3 cellular contexts compared by ENCODE assay signal in genomic region chr6:146793218-146793617, GRCh38.
DNase-seq lines count a peak whose midpoint lies in the region; ATAC-seq, FAIRE-seq and TF ChIP-seq lines count a peak whose summit lies in the region.
"Not testable (repeated sequence)": the region's sequence is repeated elsewhere in the genome, so short reads cannot be mapped to it uniquely, and the experiment has no call there.

No MANE protein-coding gene starts in this region.

- in situ Hi-C loops in K562 (cut with MboI): not testable (repeated sequence)

- H3K79me1 ChIP-seq in trophoblast cell (ENCODE audit: low read length): not testable (repeated sequence)

- H3K4me1 Mint-ChIP-seq in Calu3 (ENCODE audit: low read depth, unreplicated experiment): peaks cover 10% of the 10 kb centered on the region

- not testable (repeated sequence) for H3K36me3 ChIP-seq in K562 (ENCODE audit: control insufficient read depth, insufficient read depth, low read length); trophoblast cell (ENCODE audit: control insufficient read depth in 1 of 2, insufficient read depth in 2 of 2, low read length in 2 of 2)

- H3K9ac ChIP-seq in K562 (ENCODE audit: insufficient read depth in 1 of 2, low read depth in 2 of 2, low read length in 2 of 2); trophoblast cell (ENCODE audit: low read length): not testable (repeated sequence)

- not testable (repeated sequence) for H3K4me2 ChIP-seq in K562 (ENCODE audit: insufficient read depth, low read length); trophoblast cell (ENCODE audit: low read length)

- not testable (repeated sequence) for H3K14ac ChIP-seq in trophoblast cell (ENCODE audit: low read length)

- POLR2A ChIA-PET in K562 (lab: Yijun Ruan, JAX): not testable (repeated sequence)

- not testable (repeated sequence) for H3K4me3 Mint-ChIP-seq in Calu3 (ENCODE audit: low read depth, unreplicated experiment)

- not testable (repeated sequence) for ATAC-seq in K562

- not testable (repeated sequence) for TF ChIP-seq RAD21 in K562 (CRISPR knock-in tag; conservative IDR thresholded peaks at IDR 0.05 in 1 of 2, IDR thresholded peaks at IDR 0.05 in 1 of 2)

- H2AK5ac ChIP-seq in trophoblast cell (ENCODE audit: low read length): not testable (repeated sequence)

- not testable (repeated sequence) for DNase-seq in Calu3; K562 (ENCODE audit: extremely low read depth in 1 of 4, low spot score in 3 of 4); trophoblast cell

- H4K20me1 ChIP-seq in K562 (replicated peaks; ENCODE audit: control insufficient read depth, insufficient read depth, low read length): not testable (repeated sequence)

- peak overlapping the region; percentile 9 for H4K91ac ChIP-seq in trophoblast cell (ENCODE audit: low read depth, low read length)

- CTCF ChIA-PET in Calu3 (lab: Charles Lee); K562 (lab: Yijun Ruan, JAX; ENCODE audit: low intra/inter-chr PET ratio): not testable (repeated sequence)

- H2BK120ac ChIP-seq in trophoblast cell (ENCODE audit: insufficient read depth, low read length, poor library complexity): not testable (repeated sequence)

- H2BK12ac ChIP-seq in trophoblast cell (ENCODE audit: low read length): not testable (repeated sequence)

- 20% methylated on average over 2 of the region's 2 CpGs for WGBS in K562 (ENCODE audit: insufficient coverage, low coverage, missing lambda C conversion rate)
- no CpG with 5 or more reads among the region's 2 CpGs for WGBS in trophoblast cell (ENCODE audit: extremely low coverage, insufficient coverage, insufficient read length)

- H3K79me2 ChIP-seq in K562 (ENCODE audit: control insufficient read depth, insufficient read depth, low read length); trophoblast cell (ENCODE audit: control insufficient read depth, insufficient read depth, low read length, poor library complexity): not testable (repeated sequence)

- not testable (repeated sequence) for H4K12ac ChIP-seq in trophoblast cell (ENCODE audit: low read depth, low read length)

- not testable (repeated sequence) for H4K8ac ChIP-seq in trophoblast cell (ENCODE audit: low read depth, low read length)

- H3K9me3 Mint-ChIP-seq in Calu3 (ENCODE audit: low read depth, unreplicated experiment): not testable (repeated sequence)

- peak overlapping the region; percentile 32 for H3K27ac Mint-ChIP-seq in Calu3 (ENCODE audit: unreplicated experiment)

- H3K36me3 Mint-ChIP-seq in Calu3 (ENCODE audit: insufficient read depth, unreplicated experiment): not testable (repeated sequence)

- not testable (repeated sequence) for FAIRE-seq in K562 (lab: Jason Lieb, UNC)

- H3K9me1 ChIP-seq in K562 (ENCODE audit: control insufficient read depth, insufficient read depth, low read length): not testable (repeated sequence)

- not testable (repeated sequence) for TF ChIP-seq POLR2A in K562 (conservative IDR thresholded peaks at IDR 0.05)

- intact Hi-C loops in Calu3 (cut with micrococcal nuclease; ENCODE audit: unreplicated experiment); K562 (cut with micrococcal nuclease): not testable (repeated sequence)

- not testable (repeated sequence) for TF ChIP-seq CTCF in Calu3 (IDR thresholded peaks at IDR 0.05; ENCODE audit: unreplicated experiment); K562 (IDR thresholded peaks at IDR 0.05 in 2 of 3, conservative IDR thresholded peaks at IDR 0.05 in 1 of 3; ENCODE audit: insufficient read depth in 2 of 3, low read depth in 1 of 3, low read length in 3 of 3)

- H3K9me3 ChIP-seq in K562 (replicated peaks; ENCODE audit: control insufficient read depth, insufficient read depth, low read depth, low read length); trophoblast cell (ENCODE audit: insufficient read depth, low read depth, low read length): not testable (repeated sequence)

- TF ChIP-seq EP300 in K562 (IDR thresholded peaks at IDR 0.05; ENCODE audit: low read length): not testable (repeated sequence)

- not testable (repeated sequence) for H3K23ac ChIP-seq in trophoblast cell (ENCODE audit: low read length)

- not testable (repeated sequence) for H2BK5ac ChIP-seq in trophoblast cell (ENCODE audit: low read depth, low read length, poor library complexity)

- not testable (repeated sequence) for H3K27ac ChIP-seq in K562 (ENCODE audit: extremely low read depth, low read depth, low read length); trophoblast cell (ENCODE audit: low read depth, low read length)

- not testable (repeated sequence) for H3K4me3 ChIP-seq in K562; trophoblast cell (ENCODE audit: low read depth, low read length)

- H3K27me3 ChIP-seq in K562 (ENCODE audit: control insufficient read depth in 2 of 2, insufficient read depth in 2 of 2, low read length in 2 of 2); trophoblast cell (ENCODE audit: insufficient read depth, low read length): not testable (repeated sequence)

- not testable (repeated sequence) for H3K4ac ChIP-seq in trophoblast cell (ENCODE audit: low read depth, low read length)

- H3K4me1 ChIP-seq in K562 (replicated peaks in 1 of 2; ENCODE audit: control insufficient read depth in 2 of 2, insufficient read depth in 2 of 2, low read length in 2 of 2); trophoblast cell (ENCODE audit: control insufficient read depth in 1 of 2, insufficient read depth in 2 of 2, low read length in 2 of 2): not testable (repeated sequence)

- not testable (repeated sequence) for BruUV-seq in Calu3 (replicated peaks; lab: Mats Ljungman, UMichigan); K562 (replicated peaks; lab: Mats Ljungman, UMichigan)

- not testable (repeated sequence) for H3K27me3 Mint-ChIP-seq in Calu3 (ENCODE audit: unreplicated experiment)

- not testable (repeated sequence) for H3K18ac ChIP-seq in trophoblast cell (ENCODE audit: low read length)

- not testable (repeated sequence) for H2AFZ ChIP-seq in K562 (ENCODE audit: low read depth, low read length); trophoblast cell (ENCODE audit: insufficient read depth, low read length, poor library complexity)

TF ChIP-seq in K562, 482 proteins besides CTCF, POLR2A, EP300 and RAD21:
- 0 out of 2 replicates have a peak, but pooled peaks have one; percentile 51 for TF ChIP-seq CBX1 (IDR thresholded peaks at IDR 0.05; ENCODE audit: low read depth)
- TF ChIP-seq CBX3 (IDR thresholded peaks at IDR 0.05; ENCODE audit: borderline replicate concordance in 1 of 2, low read length in 2 of 2): peak in 1 of 2 experiments; percentile 80; a peak in 2 of 3 replicates
- TF ChIP-seq CBX5 (IDR thresholded peaks at IDR 0.05; ENCODE audit: borderline replicate concordance, low read depth): peak; percentile 78; the same call in 1 of the 2 replicates
TF ChIP-seq in K562: peak in this region for 3; not testable (repeated sequence) for 479.
